In genomic region chr18:71018816-71019215, GRCh38 we compare ENCODE assay signal across 6 cellular contexts.
"Had no signal": no experiment of that assay in that cellular context is flagged by ENCODE, and none has a peak within 500 bp of the region (broad histone marks: within the 10 kb centered on the region; RNA-seq: fewer than 3 reads in every experiment).

No MANE protein-coding gene starts in this region.

- H3K27ac Mint-ChIP-seq: IgD-negative memory B cell had no signal

- H3K36me3 Mint-ChIP-seq: IgD-negative memory B cell had no signal

- H3K4me1 Mint-ChIP-seq: IgD-negative memory B cell had no signal

- FAIRE-seq: HepG2, HTR-8/SVneo, K562 had no signal

- H3K4me3 ChIP-seq: K562 had no signal

- H3K27me3 Mint-ChIP-seq: IgD-negative memory B cell had no signal

- DNase-seq: IMR-90 had no signal

- H3K4me3 Mint-ChIP-seq: IgD-negative memory B cell had no signal

- H3K27ac ChIP-seq: HL-60 had no signal

- ATAC-seq: HepG2, K562 had no signal
